1 cellular context compared by ENCODE assay signal in the genomic region with DNA sequence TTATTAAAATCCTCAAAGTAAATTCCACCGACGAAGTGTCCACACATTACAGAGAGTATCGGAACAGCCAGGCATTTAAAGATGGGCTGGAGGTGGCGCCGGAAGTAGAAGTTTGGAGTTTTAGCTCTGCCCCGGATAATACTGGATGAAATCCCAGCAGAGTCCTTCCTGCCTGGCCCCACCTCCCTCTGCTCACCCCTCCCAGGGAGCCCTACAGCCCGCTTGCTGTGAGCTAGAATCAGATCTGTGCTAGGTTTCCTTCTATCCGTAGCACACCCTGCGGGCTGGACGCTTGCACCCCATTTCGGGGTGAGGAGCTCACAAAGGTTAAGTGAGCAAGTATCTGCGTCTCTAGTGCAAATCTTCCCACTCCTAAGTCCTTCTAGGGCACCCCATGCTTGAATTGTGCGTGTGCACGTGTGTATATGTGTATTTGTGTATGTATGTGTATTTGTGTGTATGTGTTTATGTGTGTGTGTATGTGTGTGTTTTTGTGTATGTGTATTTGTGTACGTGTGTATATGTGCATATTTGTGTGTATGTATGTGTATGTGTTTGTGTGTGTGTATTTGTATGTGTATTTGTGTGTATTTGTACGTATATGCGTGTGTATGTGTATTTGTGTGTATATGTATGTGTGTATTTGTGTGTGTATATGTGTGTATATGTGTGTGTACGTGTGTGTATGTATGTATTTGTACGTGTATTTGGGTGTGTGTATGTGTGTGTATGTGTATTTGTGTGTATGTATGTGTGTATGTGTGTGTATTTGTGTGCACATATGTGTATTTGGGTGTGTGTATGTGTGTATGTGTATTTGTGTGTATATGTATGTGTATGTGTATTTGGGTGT.
TF ChIP-seq lines count a peak whose summit lies in the region.

No MANE protein-coding gene starts in this region.

TF ChIP-seq in IMR-90, 13 proteins besides CTCF, POLR2A, EP300 and RAD21:
- TF ChIP-seq, protein P1, sequence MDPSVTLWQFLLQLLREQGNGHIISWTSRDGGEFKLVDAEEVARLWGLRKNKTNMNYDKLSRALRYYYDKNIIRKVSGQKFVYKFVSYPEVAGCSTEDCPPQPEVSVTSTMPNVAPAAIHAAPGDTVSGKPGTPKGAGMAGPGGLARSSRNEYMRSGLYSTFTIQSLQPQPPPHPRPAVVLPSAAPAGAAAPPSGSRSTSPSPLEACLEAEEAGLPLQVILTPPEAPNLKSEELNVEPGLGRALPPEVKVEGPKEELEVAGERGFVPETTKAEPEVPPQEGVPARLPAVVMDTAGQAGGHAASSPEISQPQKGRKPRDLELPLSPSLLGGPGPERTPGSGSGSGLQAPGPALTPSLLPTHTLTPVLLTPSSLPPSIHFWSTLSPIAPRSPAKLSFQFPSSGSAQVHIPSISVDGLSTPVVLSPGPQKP (IDR thresholded peaks at IDR 0.05; ENCODE audit: borderline replicate concordance, low read depth, low read length) = no peak
- TF ChIP-seq CEBPB (IDR thresholded peaks at IDR 0.05; ENCODE audit: low read depth, low read length) (no peak), MAFK (IDR thresholded peaks at IDR 0.05; ENCODE audit: low read depth, low read length) (no peak), CHD1 (IDR thresholded peaks at IDR 0.05; ENCODE audit: low read depth, low read length) (no peak), MXI1 (IDR thresholded peaks at IDR 0.05; ENCODE audit: borderline replicate concordance, low read depth, low read length) (no peak)
TF ChIP-seq in IMR-90: peak in this region for 0.
